ENCODE assay signal across 8 cellular contexts in the genomic region with DNA sequence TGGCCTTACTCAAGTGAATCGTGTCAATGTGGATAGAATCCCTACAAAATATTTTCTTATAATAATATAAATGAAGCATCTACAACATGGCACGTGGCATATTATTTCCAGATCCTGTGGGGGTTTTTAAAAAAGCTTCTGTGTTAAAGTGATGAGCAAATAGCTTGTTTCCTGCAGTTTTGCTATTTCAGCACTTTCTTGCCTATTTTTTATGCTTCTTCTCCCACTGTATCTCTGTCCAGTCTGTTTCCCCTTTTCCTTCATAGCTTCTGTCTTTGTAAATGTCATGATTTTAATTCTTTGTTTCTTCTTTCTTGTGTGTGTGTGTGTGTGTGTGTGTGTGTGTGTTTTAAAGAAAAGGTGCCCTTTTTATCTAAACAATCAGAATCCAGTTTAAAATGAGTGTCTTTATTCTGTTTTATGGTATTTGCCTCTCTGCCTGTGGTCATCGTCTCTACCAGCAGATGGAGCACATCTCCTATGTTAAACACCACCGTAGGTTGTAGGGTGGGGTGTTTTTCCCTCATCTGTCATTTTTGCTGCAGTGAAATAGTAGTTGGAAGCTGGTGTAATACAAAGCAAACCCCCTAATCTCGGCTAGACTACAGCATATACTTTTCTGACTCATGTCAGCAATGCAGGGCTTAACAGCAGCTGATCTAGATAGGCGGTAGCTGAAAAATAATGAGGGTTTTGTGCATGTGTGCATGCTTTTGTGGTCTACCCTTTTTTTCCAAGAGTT.
DNase-seq lines count a peak whose midpoint lies in the region; ATAC-seq and TF ChIP-seq lines count a peak whose summit lies in the region.

No MANE protein-coding gene starts in this region.

- TF ChIP-seq CTCF in KMS-11 (conservative IDR thresholded peaks at IDR 0.05; ENCODE audit: low read depth, low read length) = peak; percentile 77

- H3K27me3 ChIP-seq in KMS-11 (ENCODE audit: insufficient read depth, low read depth) = no peaks in the 10 kb centered on the region

- DNase-seq in activated CD4-positive, alpha-beta T cell treated with anti-CD3 and anti-CD28 coated beads for 48 hours = peak; percentile 18
- no peak for DNase-seq in activated CD4-positive, alpha-beta T cell treated with anti-CD3 and anti-CD28 coated beads for 1 hour
- DNase-seq in amniotic epithelial cell (ENCODE audit: low read depth) (peak; percentile 84), hippocampal formation (lab: John Stamatoyannopoulos, UW) (peak; percentile 1 to 33), superior temporal gyrus (ENCODE audit: extremely low spot score) (peak; percentile 49), DMS79 (lab: John Stamatoyannopoulos, UW) (no peak)

- H3K27ac ChIP-seq in KMS-11 = no peak overlapping the region

- no peaks in the 10 kb centered on the region for H3K36me3 ChIP-seq in KMS-11 (ENCODE audit: insufficient read depth)

- no peak overlapping the region for H3K4me3 ChIP-seq in KMS-11 (IDR thresholded peaks at IDR 0.05; ENCODE audit: insufficient read depth, low read depth, low read length)

- no peaks in the 10 kb centered on the region for H4K20me1 ChIP-seq in KMS-11 (ENCODE audit: insufficient read depth)

- no peak overlapping the region for H2AFZ ChIP-seq in KMS-11 (ENCODE audit: low read depth)

- H3K9ac ChIP-seq in KMS-11 = no peak overlapping the region

- peak; percentile 71 for ATAC-seq in GM21576 (IDR thresholded peaks at IDR 0.05; ENCODE audit: unreplicated experiment)

- H3K4me1 ChIP-seq in KMS-11 (ENCODE audit: low read depth, poor library complexity, severe bottlenecking) = no peaks in the 10 kb centered on the region

- no peaks in the 10 kb centered on the region for H3K79me2 ChIP-seq in KMS-11 (ENCODE audit: insufficient read depth, low read depth)

- no peak overlapping the region for H3K4me2 ChIP-seq in KMS-11

Comparison
In these comparisons a context has a peak if more than half of its experiments do, and no peak if none do; other contexts are left out.
1. DNase-seq: peak in activated CD4-positive, alpha-beta T cell treated with anti-CD3 and anti-CD28 coated beads for 48 hours (single experiment), amniotic epithelial cell (single experiment), hippocampal formation (2 of 2) and superior temporal gyrus (single experiment); none in activated CD4-positive, alpha-beta T cell treated with anti-CD3 and anti-CD28 coated beads for 1 hour (single experiment) and DMS79 (single experiment).